Comparison of ENCODE assay signal across 24 cellular contexts in the genomic region with DNA sequence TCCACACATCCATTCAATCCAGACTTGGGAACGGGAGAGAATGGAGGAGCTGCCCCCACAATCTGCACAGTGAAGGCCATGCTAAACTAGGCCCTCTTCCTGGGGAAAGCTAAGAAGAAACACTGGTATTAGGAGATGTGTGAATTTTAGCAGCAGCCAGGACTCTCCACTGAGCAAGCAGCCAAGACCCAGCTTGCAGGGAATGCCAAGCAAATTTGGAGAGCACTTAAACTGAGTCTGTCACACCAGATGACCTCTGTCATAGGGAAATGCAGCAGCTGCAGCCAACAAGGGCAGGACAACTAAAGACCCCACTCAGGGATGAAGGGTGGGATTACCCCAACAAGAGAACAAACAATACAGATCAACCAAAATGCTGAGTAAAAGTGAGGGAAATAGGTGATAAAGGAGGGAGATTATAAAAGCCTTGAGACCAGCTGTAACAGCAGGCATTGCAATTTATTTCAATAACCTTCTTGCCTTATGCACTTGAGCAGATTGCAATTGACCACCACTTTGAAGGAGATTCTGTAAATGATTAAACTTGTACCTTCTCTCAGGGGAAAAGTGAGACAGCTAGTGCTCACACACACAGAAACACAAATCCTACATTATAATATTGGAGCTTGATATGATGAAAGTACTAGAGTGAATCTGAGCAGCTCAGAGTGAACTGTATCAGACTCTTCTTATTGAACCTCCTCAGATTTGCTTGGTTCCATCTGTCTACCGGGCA. TPM values are rescaled to one million over a fixed set of nuclear protein-coding genes. Genes with fewer than 3 reads are reported as not detected.
"Had no signal": no experiment of that assay in that cellular context is flagged by ENCODE, and none has a peak within 500 bp of the region (broad histone marks: within the 10 kb centered on the region; RNA-seq: fewer than 3 reads in every experiment).

No MANE protein-coding gene starts in this region.

- H3K4me1 ChIP-seq: adrenal gland, ascending aorta, thyroid gland had no signal

- ATAC-seq: activated T-helper 17 cell treated with anti-CD3 and anti-CD28 coated beads, Interleukin-2, amount 50 U/mL, for 72 hours; esophagus mucosa; stimulated activated naive CD8-positive, alpha-beta T cell treated with anti-CD3 and anti-CD28 coated beads, Interleukin-15, Interleukin-2, amounts not matched to agents 100 U/mL and 50 U/mL, for 24 hours had no signal

- DNase-seq: activated CD4-positive, alpha-beta T cell treated with anti-CD3 and anti-CD28 coated beads for 1 hour; activated T-cell treated with anti-CD3 and anti-CD28 coated beads, Interleukin-2, amount 50 U/mL, for 1 hour; adrenal gland; caudate nucleus; effector memory CD4-positive, alpha-beta T cell; foreskin melanocyte; mesendoderm; naive B cell; occipital lobe; stimulated activated CD4-positive, alpha-beta T cell treated with anti-CD3 and anti-CD28 coated beads, Interleukin-4, amount 100 ng/mL, for 1 hour; stimulated activated naive CD8-positive, alpha-beta T cell treated with anti-CD3 and anti-CD28 coated beads, Interleukin-15, Interleukin-2, amounts not matched to agents 100 U/mL and 50 U/mL, for 24 hours had no signal

- FAIRE-seq: endothelial cell of umbilical vein had no signal

- H3K36me3 ChIP-seq: adrenal gland, ascending aorta, brain microvascular endothelial cell, thyroid gland had no signal

- H3K27me3 ChIP-seq: adrenal gland, ascending aorta, brain microvascular endothelial cell, thyroid gland had no signal

- H3K4me3 ChIP-seq: adrenal gland, ascending aorta, thyroid gland had no signal

- H3K27ac ChIP-seq: adrenal gland, ascending aorta, brain microvascular endothelial cell, thyroid gland had no signal

- H3K9me3 ChIP-seq: adrenal gland, ascending aorta, thyroid gland had no signal

RNA-seq across cellular contexts. Expression of gene CLCA1, which starts 2.5 kb away (rescaled TPM):
- total RNA-seq: activated T-helper 17 cell treated with anti-CD3 and anti-CD28 coated beads, Interleukin-2, amount 50 U/mL, for 72 hours; ascending aorta; dermis microvascular lymphatic vessel endothelial cell; endothelial cell of umbilical vein; kidney epithelial cell; liver; progenitor cell of endocrine pancreas; T-helper 2 cell treated with Interferon-gamma antibody and Interleukin-4, amounts not matched to agents 100 ng/mL and 5 ng/mL, for 36 hours; thyroid gland had no signal
- polyA plus RNA-seq: endothelial cell of umbilical vein, liver, neural cell had no signal

RNA-seq across cellular contexts. Expression of gene CLCA2, which starts 42.3 kb away (rescaled TPM):
- total RNA-seq: activated T-helper 17 cell treated with anti-CD3 and anti-CD28 coated beads, Interleukin-2, amount 50 U/mL, for 72 hours; ascending aorta; kidney epithelial cell; liver; mucosa of gallbladder; progenitor cell of endocrine pancreas; T-helper 2 cell treated with Interferon-gamma antibody and Interleukin-4, amounts not matched to agents 100 ng/mL and 5 ng/mL, for 36 hours; thyroid gland had no signal
- polyA plus RNA-seq: liver, neural cell had no signal
